ENCODE assay signal across 34 cellular contexts in genomic region chr13:50700664-50701266, GRCh38.
DNase-seq lines count a peak whose midpoint lies in the region; ATAC-seq, FAIRE-seq and TF ChIP-seq lines count a peak whose summit lies in the region.
"Had no signal": no experiment of that assay in that cellular context is flagged by ENCODE, and none has a peak within 500 bp of the region (broad histone marks: within the 10 kb centered on the region; RNA-seq: fewer than 3 reads in every experiment).

No MANE protein-coding gene starts in this region.

- CTCF ChIA-PET in K562 (lab: Yijun Ruan, JAX; ENCODE audit: low intra/inter-chr PET ratio), result no interaction called here

- TF ChIP-seq RAD21 in K562 (CRISPR knock-in tag; conservative IDR thresholded peaks at IDR 0.05 in 1 of 2, IDR thresholded peaks at IDR 0.05 in 1 of 2) (no peak), neural cell (conservative IDR thresholded peaks at IDR 0.05) (no peak)

- H3K9ac ChIP-seq in BLaER1 (no peak overlapping the region), K562 (ENCODE audit: insufficient read depth in 1 of 2, low read depth in 2 of 2, low read length in 2 of 2) (no peak overlapping the region), neural cell (ENCODE audit: low read length) (no peak overlapping the region)

- H3K79me2 ChIP-seq in K562 (ENCODE audit: control insufficient read depth, insufficient read depth, low read length) (no peaks in the 10 kb centered on the region), neural cell (replicated peaks; ENCODE audit: insufficient read depth, low read length) (no peaks in the 10 kb centered on the region)

- H3K36me3 ChIP-seq in BLaER1 (no peaks in the 10 kb centered on the region), K562 (ENCODE audit: control insufficient read depth, insufficient read depth, low read length) (no peaks in the 10 kb centered on the region), neural cell (ENCODE audit: insufficient read depth, low read length) (no peaks in the 10 kb centered on the region)
- H3K36me3 ChIP-seq: HAP-1, SJSA1, suprapubic skin, upper lobe of right lung had no signal

- H2AFZ ChIP-seq in K562 (ENCODE audit: low read depth, low read length) (no peak overlapping the region), neural cell (ENCODE audit: low read depth, low read length) (no peak overlapping the region)

- ATAC-seq in K562, result no peak
- no peak for ATAC-seq in left colon
- ATAC-seq in GM21381 (IDR thresholded peaks at IDR 0.05; ENCODE audit: unreplicated experiment), result no peak
- ATAC-seq: A549; activated T-cell treated with anti-CD3 and anti-CD28 coated beads, Interleukin-2, amount 50 U/mL, for 72 hours; naive thymus-derived CD4-positive, alpha-beta T cell; upper lobe of right lung had no signal

- TF ChIP-seq EP300 in K562 (IDR thresholded peaks at IDR 0.05; ENCODE audit: low read length) (no peak), neural cell (conservative IDR thresholded peaks at IDR 0.05; ENCODE audit: poor library complexity, severe bottlenecking) (no peak)

- in situ Hi-C loops in K562 (cut with MboI), result no loop called here

- H3K4me1 ChIP-seq in BLaER1, result peaks cover 19% of the 10 kb centered on the region
- H3K4me1 ChIP-seq in K562 (replicated peaks in 1 of 2; ENCODE audit: control insufficient read depth in 2 of 2, insufficient read depth in 2 of 2, low read length in 2 of 2), result no peaks in the 10 kb centered on the region
- H3K4me1 ChIP-seq: A549, HAP-1, suprapubic skin, upper lobe of right lung had no signal

- POLR2A ChIA-PET in K562 (lab: Yijun Ruan, JAX), result no interaction called here

- peaks cover 5% of the 10 kb centered on the region for H3F3A ChIP-seq in neural cell (ENCODE audit: insufficient read depth, low read length, poor library complexity, severe bottlenecking)

- H3K4me2 ChIP-seq in BLaER1 (peak overlapping the region; percentile 63), K562 (ENCODE audit: insufficient read depth, low read length) (no peak overlapping the region), neural cell (ENCODE audit: low read length) (no peak overlapping the region)
- H3K4me2 ChIP-seq: A549 had no signal

- H3K4me3 ChIP-seq in BLaER1, result no peak overlapping the region
- no peak overlapping the region for H3K4me3 ChIP-seq in Jurkat, Clone E6-1 (ENCODE audit: low read length)
- no peak overlapping the region for H3K4me3 ChIP-seq in K562
- peak overlapping the region; percentile 32 for H3K4me3 ChIP-seq in neural cell (ENCODE audit: low read length)
- H3K4me3 ChIP-seq: A549, HAP-1, SJSA1, suprapubic skin, upper lobe of right lung had no signal

- H3K9me3 ChIP-seq in BLaER1, result peaks cover 17% of the 10 kb centered on the region
- H3K9me3 ChIP-seq in K562 (replicated peaks; ENCODE audit: control insufficient read depth, insufficient read depth, low read depth, low read length), result no peaks in the 10 kb centered on the region
- H3K9me3 ChIP-seq in neural cell (ENCODE audit: low read length), result no peaks in the 10 kb centered on the region
- H3K9me3 ChIP-seq: A549, HAP-1, SJSA1, suprapubic skin, upper lobe of right lung had no signal

- 15% methylated on average over 1 of the region's 1 CpG for WGBS in K562 (ENCODE audit: insufficient coverage, low coverage, missing lambda C conversion rate)

- no peak for FAIRE-seq in K562 (lab: Jason Lieb, UNC)
- FAIRE-seq: A549, D721Med, GM18507, GM19239, islet of Langerhans, small intestine had no signal

- no peak for TF ChIP-seq POLR2A in K562 (conservative IDR thresholded peaks at IDR 0.05)

- no peaks in the 10 kb centered on the region for H4K20me1 ChIP-seq in BLaER1
- H4K20me1 ChIP-seq in K562 (replicated peaks; ENCODE audit: control insufficient read depth, insufficient read depth, low read length), result no peaks in the 10 kb centered on the region
- no peaks in the 10 kb centered on the region for H4K20me1 ChIP-seq in neural cell (ENCODE audit: insufficient read depth)

- H3K27ac ChIP-seq in BLaER1 (peak overlapping the region; percentile 44), K562 (ENCODE audit: extremely low read depth, low read depth, low read length) (no peak overlapping the region), neural cell (ENCODE audit: low read length) (peak overlapping the region; percentile 78)
- H3K27ac ChIP-seq: A549, RWPE1, SJSA1, suprapubic skin, upper lobe of right lung had no signal

- H3K9me1 ChIP-seq in K562 (ENCODE audit: control insufficient read depth, insufficient read depth, low read length), result no peaks in the 10 kb centered on the region

- peak; percentile 72 for DNase-seq in Jurkat, Clone E6-1 (ENCODE audit: low read depth, low spot score)
- DNase-seq in K562 (ENCODE audit: extremely low read depth in 1 of 4, low spot score in 3 of 4) (no peak), activated gamma-delta T cell (lab: John Stamatoyannopoulos, UW) (no peak), left colon (no peak)
- DNase-seq in effector CD4-positive, alpha-beta T cell, result no peak
- DNase-seq: activated CD4-positive, alpha-beta T cell treated with anti-CD3 and anti-CD28 coated beads, Interleukin-2, amount 50 U/mL, for 4 hours; activated naive CD4-positive, alpha-beta T cell treated with Interleukin-2 at 50 U/mL for 16 hours; activated T-cell treated with anti-CD3 and anti-CD28 coated beads, Interleukin-2, amount 50 U/mL, for 72 hours; CD4-positive, alpha-beta memory T cell; EL; endodermal cell; glutamatergic neuron; Kasumi-1; MV-4-11; naive thymus-derived CD4-positive, alpha-beta T cell; NCI-H1436 treated with DMSO at 0.1 percent for 48 hours; NCI-H2081 treated with DMSO at 0.1 percent for 48 hours; NCI-H345; NCI-H748 treated with DMSO at 0.1 percent for 48 hours; small intestine; stimulated activated naive CD4-positive, alpha-beta T cell treated with Interleukin-2 at 50 U/mL for 16 hours; upper lobe of right lung had no signal

- intact Hi-C loops in K562 (cut with micrococcal nuclease), result no loop called here
- intact Hi-C loops in left colon (cut with DNase I, micrococcal nuclease), result no loop called here

- BruUV-seq in K562 (replicated peaks; lab: Mats Ljungman, UMichigan), result no TSS peak

- no peaks in the 10 kb centered on the region for H3K9me2 ChIP-seq in neural cell (ENCODE audit: insufficient read depth, low read length)

- TF ChIP-seq CTCF in K562 (IDR thresholded peaks at IDR 0.05 in 2 of 3, conservative IDR thresholded peaks at IDR 0.05 in 1 of 3; ENCODE audit: insufficient read depth in 2 of 3, low read depth in 1 of 3, low read length in 3 of 3) (no peak), neural cell (IDR thresholded peaks at IDR 0.05; ENCODE audit: poor library complexity, severe bottlenecking) (no peak)

- no peaks in the 10 kb centered on the region for H3K27me3 ChIP-seq in BLaER1
- no peaks in the 10 kb centered on the region for H3K27me3 ChIP-seq in K562 (ENCODE audit: control insufficient read depth in 2 of 2, insufficient read depth in 2 of 2, low read length in 2 of 2)
- H3K27me3 ChIP-seq in neural cell (ENCODE audit: insufficient read depth, low read depth, low read length), result no peaks in the 10 kb centered on the region
- H3K27me3 ChIP-seq: SJSA1, suprapubic skin, upper lobe of right lung had no signal

TF ChIP-seq in K562, 482 proteins besides CTCF, POLR2A, EP300 and RAD21 (continues in another document):
- TF ChIP-seq SP1 (CRISPR knock-in tag; IDR thresholded peaks at IDR 0.05) (no peak), ZNF316 (IDR thresholded peaks at IDR 0.05) (peak; percentile 72), MAFG (tag; conservative IDR thresholded peaks at IDR 0.05) (0 out of 2 replicates have a peak, but pooled peaks have one; percentile 10), ID3 (CRISPR knock-in tag; IDR thresholded peaks at IDR 0.05) (no peak), ID3 (tag; IDR thresholded peaks at IDR 0.05) (no peak), ILF3 (IDR thresholded peaks at IDR 0.05; ENCODE audit: borderline replicate concordance) (no peak), RBM25 (IDR thresholded peaks at IDR 0.05; ENCODE audit: low read depth, low read length, severe bottlenecking) (no peak), IRF1 (CRISPR knock-in tag; IDR thresholded peaks at IDR 0.05; ENCODE audit: borderline replicate concordance) (no peak)

TF ChIP-seq in neural cell, 6 proteins besides CTCF, POLR2A, EP300 and RAD21:
- TF ChIP-seq TAF1 (IDR thresholded peaks at IDR 0.05; ENCODE audit: low read depth) (no peak), EZH2 (IDR thresholded peaks at IDR 0.05; ENCODE audit: borderline replicate concordance, insufficient read depth, low read length, poor library complexity, severe bottlenecking) (no peak), SMC3 (conservative IDR thresholded peaks at IDR 0.05; ENCODE audit: poor library complexity) (no peak), POLR2AphosphoS5 (IDR thresholded peaks at IDR 0.05) (no peak), REST (IDR thresholded peaks at IDR 0.05; ENCODE audit: borderline replicate concordance) (no peak), MXI1 (conservative IDR thresholded peaks at IDR 0.05; ENCODE audit: poor library complexity, severe bottlenecking) (no peak)
